ENCODE assay signal across 1 cellular context in genomic region chr12:124938606-124939427, GRCh38.
TF ChIP-seq lines count a peak whose summit lies in the region.

No MANE protein-coding gene starts in this region.

TF ChIP-seq in H1, 55 proteins besides CTCF, POLR2A, EP300 and RAD21:
- TF ChIP-seq, protein P1, sequence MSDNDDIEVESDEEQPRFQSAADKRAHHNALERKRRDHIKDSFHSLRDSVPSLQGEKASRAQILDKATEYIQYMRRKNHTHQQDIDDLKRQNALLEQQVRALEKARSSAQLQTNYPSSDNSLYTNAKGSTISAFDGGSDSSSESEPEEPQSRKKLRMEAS (IDR thresholded peaks at IDR 0.05) = 0 out of 2 replicates have a peak, but pooled peaks have one; percentile 37
- peak; percentile 3; the same call in 1 of the 2 replicates for TF ChIP-seq KDM1A (IDR thresholded peaks at IDR 0.05; ENCODE audit: borderline replicate concordance, low read length)
- TF ChIP-seq, protein P2, sequence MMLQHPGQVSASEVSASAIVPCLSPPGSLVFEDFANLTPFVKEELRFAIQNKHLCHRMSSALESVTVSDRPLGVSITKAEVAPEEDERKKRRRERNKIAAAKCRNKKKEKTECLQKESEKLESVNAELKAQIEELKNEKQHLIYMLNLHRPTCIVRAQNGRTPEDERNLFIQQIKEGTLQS (IDR thresholded peaks at IDR 0.05; ENCODE audit: insufficient read depth, low read depth, low read length) = no peak
- TF ChIP-seq TAF1 (IDR thresholded peaks at IDR 0.05; ENCODE audit: low read depth, low read length) = 0 out of 2 replicates have a peak, but pooled peaks have one; percentile 47
- TF ChIP-seq CREB1 (IDR thresholded peaks at IDR 0.05) = 0 out of 2 replicates have a peak, but pooled peaks have one; percentile 11
- TF ChIP-seq EGR1 (IDR thresholded peaks at IDR 0.05; ENCODE audit: borderline replicate concordance, low read depth, low read length) = peak; percentile 76; the same call in 1 of the 2 replicates
- no peak for TF ChIP-seq ZNF274 (IDR thresholded peaks at IDR 0.05; ENCODE audit: borderline replicate concordance, extremely low read depth, low read length)
